16 cellular contexts compared by ENCODE assay signal in genomic region chr10:76315240-76315639, GRCh38.
"Had no signal": no experiment of that assay in that cellular context is flagged by ENCODE, and none has a peak within 500 bp of the region (broad histone marks: within the 10 kb centered on the region; RNA-seq: fewer than 3 reads in every experiment).

No MANE protein-coding gene starts in this region.

- H3K27ac Mint-ChIP-seq: activated CD8-positive, alpha-beta memory T cell treated with anti-CD3 and anti-CD28 coated beads, Interleukin-2, amount 10 ng/mL, durations not matched to agents 7 days and 5 days; activated naive CD4-positive, alpha-beta T cell treated with anti-CD3 and anti-CD28 coated beads, Interleukin-2, amount 10 ng/mL, durations not matched to agents 7 days and 5 days; activated T-helper 2 cell treated with anti-CD3 and anti-CD28 coated beads, Interferon-gamma antibody, Interleukin-2, Interleukin-4, amounts not matched to agents 10 μg/mL and 5 μg/mL and 100 μg/mL, durations not matched to agents 14 hours and 24 hours and 36 hours; stimulated activated naive CD8-positive, alpha-beta T cell treated with anti-CD3 and anti-CD28 coated beads, Interleukin-15, Interleukin-2, amounts not matched to agents 100 ng/mL and 50 ng/mL, for 24 hours had no signal

- H3K27me3 Mint-ChIP-seq: activated CD8-positive, alpha-beta memory T cell treated with anti-CD3 and anti-CD28 coated beads, Interleukin-2, amount 10 ng/mL, durations not matched to agents 7 days and 5 days; activated naive CD4-positive, alpha-beta T cell treated with anti-CD3 and anti-CD28 coated beads, Interleukin-2, amount 10 ng/mL, durations not matched to agents 7 days and 5 days; stimulated activated naive CD8-positive, alpha-beta T cell treated with anti-CD3 and anti-CD28 coated beads, Interleukin-15, Interleukin-2, amounts not matched to agents 100 ng/mL and 50 ng/mL, for 24 hours had no signal

- H3K4me3 ChIP-seq: heart left ventricle, lung, ovary, right lobe of liver, smooth muscle cell, thoracic aorta, upper lobe of right lung had no signal

- H3K27ac ChIP-seq: heart left ventricle, ovary, right lobe of liver, thoracic aorta, upper lobe of right lung had no signal

- ATAC-seq: activated CD8-positive, alpha-beta memory T cell treated with anti-CD3 and anti-CD28 coated beads, Interleukin-2, amount 10 ng/mL, durations not matched to agents 7 days and 5 days; heart left ventricle; right lobe of liver; upper lobe of right lung had no signal

- H3K27me3 ChIP-seq: heart left ventricle, ovary, right lobe of liver, upper lobe of right lung had no signal

- H3K4me3 Mint-ChIP-seq: activated CD8-positive, alpha-beta memory T cell treated with anti-CD3 and anti-CD28 coated beads, Interleukin-2, amount 10 ng/mL, durations not matched to agents 7 days and 5 days; activated naive CD4-positive, alpha-beta T cell treated with anti-CD3 and anti-CD28 coated beads, Interleukin-2, amount 10 ng/mL, durations not matched to agents 7 days and 5 days; stimulated activated naive CD8-positive, alpha-beta T cell treated with anti-CD3 and anti-CD28 coated beads, Interleukin-15, Interleukin-2, amounts not matched to agents 100 ng/mL and 50 ng/mL, for 24 hours had no signal

- H3K9me3 ChIP-seq: ovary, right lobe of liver, thoracic aorta, upper lobe of right lung had no signal

- H3K9me3 Mint-ChIP-seq: activated T-helper 2 cell treated with anti-CD3 and anti-CD28 coated beads, Interferon-gamma antibody, Interleukin-2, Interleukin-4, amounts not matched to agents 10 μg/mL and 5 μg/mL and 100 μg/mL, durations not matched to agents 14 hours and 24 hours and 36 hours had no signal

- DNase-seq: activated CD4-positive, alpha-beta T cell treated with anti-CD3 and anti-CD28 coated beads for 1 hour; activated CD4-positive, alpha-beta T cell treated with anti-CD3 and anti-CD28 coated beads, Interleukin-2, amount 50 U/mL, for 4 hours; activated CD8-positive, alpha-beta memory T cell treated with anti-CD3 and anti-CD28 coated beads, Interleukin-2, amount 10 ng/mL, durations not matched to agents 7 days and 5 days; activated naive CD4-positive, alpha-beta T cell treated with anti-CD3 and anti-CD28 coated beads, Interleukin-2, amount 10 ng/mL, durations not matched to agents 7 days and 5 days; activated T-cell treated with anti-CD3 and anti-CD28 coated beads, Interleukin-2, amount 50 U/mL, for 1 hour; dermis blood vessel endothelial cell; heart left ventricle; midbrain; ovary; right lobe of liver; upper lobe of right lung had no signal

- H3K36me3 Mint-ChIP-seq: activated CD8-positive, alpha-beta memory T cell treated with anti-CD3 and anti-CD28 coated beads, Interleukin-2, amount 10 ng/mL, durations not matched to agents 7 days and 5 days; activated naive CD4-positive, alpha-beta T cell treated with anti-CD3 and anti-CD28 coated beads, Interleukin-2, amount 10 ng/mL, durations not matched to agents 7 days and 5 days had no signal

- H3K4me2 ChIP-seq: smooth muscle cell had no signal

- H3K4me1 Mint-ChIP-seq: activated CD8-positive, alpha-beta memory T cell treated with anti-CD3 and anti-CD28 coated beads, Interleukin-2, amount 10 ng/mL, durations not matched to agents 7 days and 5 days; activated naive CD4-positive, alpha-beta T cell treated with anti-CD3 and anti-CD28 coated beads, Interleukin-2, amount 10 ng/mL, durations not matched to agents 7 days and 5 days had no signal

- H3K36me3 ChIP-seq: heart left ventricle, ovary, right lobe of liver, thoracic aorta, upper lobe of right lung had no signal
